Comparison of ENCODE assay signal across 19 cellular contexts in genomic region chr16:15542261-15542660, GRCh38.
DNase-seq lines count a peak whose midpoint lies in the region; ATAC-seq and TF ChIP-seq lines count a peak whose summit lies in the region.
"Had no signal": no experiment of that assay in that cellular context is flagged by ENCODE, and none has a peak within 500 bp of the region (broad histone marks: within the 10 kb centered on the region; RNA-seq: fewer than 3 reads in every experiment).

No MANE protein-coding gene starts in this region.

- DNase-seq in H7 (peak; percentile 62), NCI-H2107 (lab: John Stamatoyannopoulos, UW) (peak; percentile 70), WTC11 (ENCODE audit: low spot score) (peak; percentile 29), mesenchymal stem cell (no peak), GM23248 (no peak), cardiac septum (ENCODE audit: low spot score) (no peak)
- DNase-seq in stimulated activated naive CD8-positive, alpha-beta T cell treated with anti-CD3 and anti-CD28 coated beads, Interleukin-15, amount 100 ng/mL, for 72 hours, result no peak
- DNase-seq: ACHN, AML-193, DMS 273 treated with DMSO at 0.1 percent for 48 hours, MG63, NCI-H1092, NCI-H146, NCI-H2081 treated with DMSO at 0.1 percent for 48 hours, NCI-H510A treated with DMSO at 0.1 percent for 48 hours, SHP77, SK-N-SH, T-cell had no signal

- POLR2A ChIA-PET in WTC11 (lab: Charles Lee), result interaction anchor here (0.7 kb wide), 1 partner anchor 19 kb away, joined by 4 read pairs; no protein-coding TSS in a partner anchor

- no peak overlapping the region for H3K14ac ChIP-seq in mesenchymal stem cell (ENCODE audit: low read length in 2 of 2)

- peaks cover 22% of the 10 kb centered on the region for H3K4me1 Mint-ChIP-seq in WTC11
- peaks cover 8% of the 10 kb centered on the region for H3K4me1 Mint-ChIP-seq in stimulated activated naive CD8-positive, alpha-beta T cell treated with anti-CD3 and anti-CD28 coated beads, Interleukin-15, amount 100 ng/mL, for 72 hours
- H3K4me1 Mint-ChIP-seq: T-cell had no signal

- CTCF ChIA-PET in WTC11 (lab: Charles Lee), result interaction anchor here (0.6 to 2.4 kb wide), 6 partner anchors 9 to 388 kb away, joined by 3 to 21 read pairs (median 4); partner anchors contain the start of gene NDE1

- H2AFZ ChIP-seq in mesenchymal stem cell (ENCODE audit: low read depth, low read length) (no peak overlapping the region), GM23248 (no peak overlapping the region)

- peak; percentile 90 for ATAC-seq in WTC11
- no peak for ATAC-seq in stimulated activated naive CD8-positive, alpha-beta T cell treated with anti-CD3 and anti-CD28 coated beads, Interleukin-15, amount 100 ng/mL, for 72 hours
- ATAC-seq: T-cell had no signal

- H3K4me2 ChIP-seq in mesenchymal stem cell (ENCODE audit: low read length, poor library complexity, severe bottlenecking), result no peak overlapping the region
- H3K4me2 ChIP-seq in GM23248 (ENCODE audit: unreplicated experiment), result no peak overlapping the region
- H3K4me2 ChIP-seq: SK-N-SH had no signal

- no peak overlapping the region for H2AK5ac ChIP-seq in mesenchymal stem cell (ENCODE audit: low read length, severe bottlenecking)

- H3F3A ChIP-seq in GM23248 (ENCODE audit: insufficient read depth), result no peaks in the 10 kb centered on the region

- H2BK15ac ChIP-seq in mesenchymal stem cell (ENCODE audit: low read depth, poor library complexity, severe bottlenecking), result peak overlapping the region; percentile 26

- H3K18ac ChIP-seq in mesenchymal stem cell (ENCODE audit: low read depth in 1 of 2, low read length in 2 of 2), result no peak overlapping the region

- peak overlapping the region; percentile 54 for H3K27ac Mint-ChIP-seq in WTC11
- H3K27ac Mint-ChIP-seq in stimulated activated naive CD8-positive, alpha-beta T cell treated with anti-CD3 and anti-CD28 coated beads, Interleukin-15, amount 100 ng/mL, for 72 hours, result peak overlapping the region in 1 of 2 donors; percentile 44
- H3K27ac Mint-ChIP-seq: CD14-positive monocyte, T-cell had no signal

- no peak overlapping the region for H3K4ac ChIP-seq in mesenchymal stem cell (ENCODE audit: low read depth in 1 of 2, low read length in 2 of 2)

- no peak overlapping the region for H3K4me3 Mint-ChIP-seq in WTC11
- H3K4me3 Mint-ChIP-seq in stimulated activated naive CD8-positive, alpha-beta T cell treated with anti-CD3 and anti-CD28 coated beads, Interleukin-15, amount 100 ng/mL, for 72 hours, result no peak overlapping the region
- H3K4me3 Mint-ChIP-seq: CD14-positive monocyte, T-cell had no signal

- in situ Hi-C loops in GM23248 (cut with MboI), result no loop called here

- no peak overlapping the region for H4K91ac ChIP-seq in mesenchymal stem cell (ENCODE audit: low read length)

- no peak overlapping the region for H3K4me3 ChIP-seq in H7 (ENCODE audit: insufficient read depth, low read depth, low read length)
- no peak overlapping the region for H3K4me3 ChIP-seq in mesenchymal stem cell (ENCODE audit: insufficient read depth in 1 of 2, low read depth in 1 of 2, low read length in 2 of 2)
- H3K4me3 ChIP-seq in GM23248, result no peak overlapping the region
- H3K4me3 ChIP-seq: MG63 had no signal

- intact Hi-C loops in cardiac septum (cut with DNase I), result no loop called here

- H3K27ac ChIP-seq in mesenchymal stem cell (ENCODE audit: low read length, poor library complexity, severe bottlenecking) (no peak overlapping the region), GM23248 (no peak overlapping the region)

- H3K9ac ChIP-seq in mesenchymal stem cell (ENCODE audit: low read length) (no peak overlapping the region), GM23248 (no peak overlapping the region)
- H3K9ac ChIP-seq: SK-N-SH had no signal

- H3K27me3 Mint-ChIP-seq in WTC11 (ENCODE audit: low read depth), result no peaks in the 10 kb centered on the region
- H3K27me3 Mint-ChIP-seq in stimulated activated naive CD8-positive, alpha-beta T cell treated with anti-CD3 and anti-CD28 coated beads, Interleukin-15, amount 100 ng/mL, for 72 hours, result no peaks in the 10 kb centered on the region
- H3K27me3 Mint-ChIP-seq: T-cell had no signal

- H3K9me3 ChIP-seq in mesenchymal stem cell (ENCODE audit: control insufficient read depth, low read length), result no peaks in the 10 kb centered on the region
- H3K9me3 ChIP-seq in GM23248 (ENCODE audit: low read depth), result no peaks in the 10 kb centered on the region
- H3K9me3 ChIP-seq: MG63, SK-N-SH had no signal

- H3K4me1 ChIP-seq in mesenchymal stem cell (ENCODE audit: control insufficient read depth, insufficient read depth, low read depth, low read length) (peaks cover 3% of the 10 kb centered on the region), GM23248 (ENCODE audit: insufficient read depth) (peaks cover 9% of the 10 kb centered on the region)

- H3K9me2 ChIP-seq in GM23248 (ENCODE audit: insufficient read depth), result no peaks in the 10 kb centered on the region
- H3K9me2 ChIP-seq: SK-N-SH had no signal

- no peak overlapping the region for H3K23ac ChIP-seq in mesenchymal stem cell (ENCODE audit: low read length in 2 of 2)

- no peaks in the 10 kb centered on the region for H4K20me1 ChIP-seq in GM23248 (ENCODE audit: insufficient read depth)

- H2BK5ac ChIP-seq in mesenchymal stem cell (ENCODE audit: low read depth, low read length, poor library complexity, severe bottlenecking), result no peak overlapping the region

- 94% methylated on average over 5 of the region's 7 CpGs for WGBS in mesenchymal stem cell
- 100% methylated on average over 7 of the region's 7 CpGs for WGBS in GM23248 (ENCODE audit: low coverage in 1 of 2, low lambda C conversion rate in 2 of 2, missing lambda C conversion rate in 2 of 2), 2 experiments

- H3K27me3 ChIP-seq in H7 (ENCODE audit: control insufficient read depth, insufficient read depth, low read length) (no peaks in the 10 kb centered on the region), mesenchymal stem cell (ENCODE audit: control insufficient read depth in 1 of 2, insufficient read depth in 1 of 2, low read length in 2 of 2) (no peaks in the 10 kb centered on the region), GM23248 (replicated peaks; ENCODE audit: insufficient read depth) (no peaks in the 10 kb centered on the region)
- H3K27me3 ChIP-seq: MG63 had no signal

- peaks cover 17% of the 10 kb centered on the region for H3K36me3 Mint-ChIP-seq in WTC11
- H3K36me3 Mint-ChIP-seq: CD14-positive monocyte, T-cell had no signal

- no peak overlapping the region for H4K8ac ChIP-seq in mesenchymal stem cell (ENCODE audit: low read length)

- no peak overlapping the region for H2BK12ac ChIP-seq in mesenchymal stem cell (ENCODE audit: low read length in 2 of 2)

- H3K36me3 ChIP-seq in H7 (replicated peaks; ENCODE audit: control insufficient read depth, insufficient read depth, low read length) (no peaks in the 10 kb centered on the region), mesenchymal stem cell (ENCODE audit: control insufficient read depth in 1 of 2, insufficient read depth in 2 of 2, low read depth in 1 of 2, low read length in 2 of 2) (peaks cover 4 to 25% of the 10 kb centered on the region in 2 experiments), GM23248 (ENCODE audit: low read depth) (no peaks in the 10 kb centered on the region)
- H3K36me3 ChIP-seq: MG63 had no signal

- H2BK120ac ChIP-seq in mesenchymal stem cell (ENCODE audit: low read depth, low read length), result no peak overlapping the region

- H3K9me3 Mint-ChIP-seq in WTC11, result peaks cover 25% of the 10 kb centered on the region
- H3K9me3 Mint-ChIP-seq in stimulated activated naive CD8-positive, alpha-beta T cell treated with anti-CD3 and anti-CD28 coated beads, Interleukin-15, amount 100 ng/mL, for 72 hours, result no peaks in the 10 kb centered on the region
- H3K9me3 Mint-ChIP-seq: T-cell had no signal

- peaks cover 31% of the 10 kb centered on the region for H3K79me2 ChIP-seq in GM23248 (ENCODE audit: insufficient read depth)

- no peak for TF ChIP-seq CTCF in WTC11 (IDR thresholded peaks at IDR 0.05)

- H3K79me1 ChIP-seq in mesenchymal stem cell (replicated peaks; ENCODE audit: low read length, poor library complexity, severe bottlenecking), result peaks cover 17% of the 10 kb centered on the region

TF ChIP-seq in WTC11, 78 proteins besides CTCF, POLR2A, EP300 and RAD21 (continues in another document):
- TF ChIP-seq ZNF532 (CRISPR knock-in tag; IDR thresholded peaks at IDR 0.05; ENCODE audit: borderline replicate concordance), result no peak

Comparison
In these comparisons a context has a peak if more than half of its experiments do, and no peak if none do; other contexts are left out.
1. DNase-seq: peak in H7 (single experiment), NCI-H2107 (single experiment) and WTC11 (single experiment); none in mesenchymal stem cell (single experiment), GM23248 (single experiment), cardiac septum (single experiment) and stimulated activated naive CD8-positive, alpha-beta T cell treated with anti-CD3 and anti-CD28 coated beads, Interleukin-15, amount 100 ng/mL, for 72 hours (0 of 2).